26 cellular contexts compared by ENCODE assay signal in the genomic region with DNA sequence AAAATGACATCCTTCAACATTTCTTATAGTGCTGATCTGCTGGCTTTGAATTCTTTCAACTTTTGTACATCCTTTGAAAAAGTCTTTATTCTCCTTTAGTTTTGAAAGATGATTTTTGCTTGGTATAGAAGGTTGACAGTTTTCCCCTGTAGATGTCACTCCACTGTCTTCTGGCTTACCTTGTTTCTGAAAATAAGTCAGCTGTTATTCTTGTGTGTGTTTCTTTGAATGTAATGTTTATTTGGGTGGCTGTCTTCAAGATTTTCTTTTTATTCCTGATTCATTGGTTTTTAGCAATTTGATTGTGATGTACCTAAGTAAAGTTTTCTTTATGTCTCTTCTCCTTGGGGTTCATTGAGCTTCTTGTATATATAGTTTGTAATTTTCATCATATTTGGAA. TPM values are rescaled to one million over a fixed set of nuclear protein-coding genes. Genes with fewer than 3 reads are reported as not detected.
A peak's percentile ranks its signal among the peaks of the same experiment; 100 is the strongest.
DNase-seq lines count a peak whose midpoint lies in the region; ATAC-seq, FAIRE-seq and TF ChIP-seq lines count a peak whose summit lies in the region.
"Had no signal": no experiment of that assay in that cellular context is flagged by ENCODE, and none has a peak within 500 bp of the region (broad histone marks: within the 10 kb centered on the region; RNA-seq: fewer than 3 reads in every experiment).

No MANE protein-coding gene starts in this region.

- H3K4me3 ChIP-seq in naive thymus-derived CD4-positive, alpha-beta T cell (ENCODE audit: low read length): no peak overlapping the region
- H3K4me3 ChIP-seq: HAP-1, left ventricle myocardium inferior, skin epidermis, tibial nerve had no signal

- intact Hi-C loops in activated CD8-positive, alpha-beta T cell treated with anti-CD3 and anti-CD28 coated beads for 36 hours (cut with micrococcal nuclease): no loop called here
- intact Hi-C loops in naive thymus-derived CD4-positive, alpha-beta T cell (cut with micrococcal nuclease): loop anchor here in 1 of 2 donors (2.0 kb wide), 1 partner anchor 15 kb away; no protein-coding TSS in a partner anchor

- no peak for TF ChIP-seq CTCF in activated CD8-positive, alpha-beta T cell treated with anti-CD3 and anti-CD28 coated beads for 36 hours (IDR thresholded peaks at IDR 0.05)
- no peak for TF ChIP-seq CTCF in WTC11 (IDR thresholded peaks at IDR 0.05)

- H3K27me3 ChIP-seq in naive thymus-derived CD4-positive, alpha-beta T cell (ENCODE audit: control insufficient read depth in 2 of 2, insufficient read depth in 2 of 2, low read length in 2 of 2): no peaks in the 10 kb centered on the region
- H3K27me3 ChIP-seq: tibial nerve had no signal

- POLR2A ChIA-PET in activated CD8-positive, alpha-beta T cell treated with anti-CD3 and anti-CD28 coated beads for 36 hours (lab: Charles Lee): no interaction called here
- POLR2A ChIA-PET in activated CD8-positive, alpha-beta T cell treated with anti-CD3 and anti-CD28 coated beads, Interleukin-2, amount 10 ng/mL, durations not matched to agents 7 days and 5 days (lab: Charles Lee): interaction anchor here (1.6 kb wide), 1 partner anchor 10 kb away, joined by 4 read pairs; no protein-coding TSS in a partner anchor
- POLR2A ChIA-PET in WTC11 (lab: Charles Lee): no interaction called here
- POLR2A ChIA-PET in naive thymus-derived CD4-positive, alpha-beta T cell (lab: Charles Lee): no interaction called here

- H3K36me3 Mint-ChIP-seq in activated CD8-positive, alpha-beta T cell treated with anti-CD3 and anti-CD28 coated beads for 36 hours (ENCODE audit: low read depth): peaks cover 57% of the 10 kb centered on the region
- peaks cover 67% of the 10 kb centered on the region for H3K36me3 Mint-ChIP-seq in activated CD8-positive, alpha-beta T cell treated with anti-CD3 and anti-CD28 coated beads, Interleukin-2, amount 10 ng/mL, durations not matched to agents 7 days and 5 days (ENCODE audit: low read depth)
- peaks cover 54% of the 10 kb centered on the region for H3K36me3 Mint-ChIP-seq in WTC11
- peaks cover 14 to 67% (median 54%) of the 10 kb centered on the region in 5 donors for H3K36me3 Mint-ChIP-seq in naive thymus-derived CD4-positive, alpha-beta T cell

- no peaks in the 10 kb centered on the region for H3K27me3 Mint-ChIP-seq in activated CD8-positive, alpha-beta T cell treated with anti-CD3 and anti-CD28 coated beads for 36 hours
- no peaks in the 10 kb centered on the region for H3K27me3 Mint-ChIP-seq in activated CD8-positive, alpha-beta T cell treated with anti-CD3 and anti-CD28 coated beads, Interleukin-2, amount 10 ng/mL, durations not matched to agents 7 days and 5 days (ENCODE audit: low read depth)
- no peaks in the 10 kb centered on the region for H3K27me3 Mint-ChIP-seq in WTC11 (ENCODE audit: low read depth)
- H3K27me3 Mint-ChIP-seq in naive thymus-derived CD4-positive, alpha-beta T cell: no peaks in the 10 kb centered on the region
- H3K27me3 Mint-ChIP-seq: activated B cell treated with CpG ODN at 0.5 μM for 24 hours, naive B cell had no signal

- no peak for DNase-seq in activated CD8-positive, alpha-beta T cell treated with anti-CD3 and anti-CD28 coated beads for 36 hours
- DNase-seq in activated CD8-positive, alpha-beta T cell treated with anti-CD3 and anti-CD28 coated beads, Interleukin-2, amount 10 ng/mL, durations not matched to agents 7 days and 5 days: no peak
- no peak for DNase-seq in GM18507 (ENCODE audit: extremely low spot score, insufficient read length, low read depth)
- DNase-seq in WTC11 (ENCODE audit: low spot score): no peak
- DNase-seq in naive thymus-derived CD4-positive, alpha-beta T cell: no peak
- no peak for DNase-seq in T-helper 2 cell
- no peak for DNase-seq in SKM-1 (lab: John Stamatoyannopoulos, UW; ENCODE audit: unreplicated experiment)
- DNase-seq: activated B cell treated with CpG ODN at 0.5 μM for 24 hours; activated CD4-positive, alpha-beta T cell treated with anti-CD3 and anti-CD28 coated beads, Interleukin-2, amount 50 U/mL, for 48 hours; activated naive CD4-positive, alpha-beta T cell treated with Interleukin-2 at 50 U/mL for 16 hours; amniotic stem cell; Caco-2; DMS79; left ventricle myocardium inferior; naive B cell; NCI-H146; NCI-H2107; NCI-H446 treated with DMSO at 0.1 percent for 48 hours; OCI-M1; T-helper 9 cell had no signal

- H3K4me3 Mint-ChIP-seq in activated CD8-positive, alpha-beta T cell treated with anti-CD3 and anti-CD28 coated beads for 36 hours: no peak overlapping the region
- no peak overlapping the region for H3K4me3 Mint-ChIP-seq in activated CD8-positive, alpha-beta T cell treated with anti-CD3 and anti-CD28 coated beads, Interleukin-2, amount 10 ng/mL, durations not matched to agents 7 days and 5 days
- H3K4me3 Mint-ChIP-seq in WTC11: no peak overlapping the region
- H3K4me3 Mint-ChIP-seq in naive thymus-derived CD4-positive, alpha-beta T cell: peak overlapping the region in 1 of 10 donors; percentile 13
- H3K4me3 Mint-ChIP-seq: activated B cell treated with CpG ODN at 0.5 μM for 24 hours, mesothelial cell of epicardium, naive B cell had no signal

- ATAC-seq in activated CD8-positive, alpha-beta T cell treated with anti-CD3 and anti-CD28 coated beads for 36 hours: no peak
- no peak for ATAC-seq in activated CD8-positive, alpha-beta T cell treated with anti-CD3 and anti-CD28 coated beads, Interleukin-2, amount 10 ng/mL, durations not matched to agents 7 days and 5 days
- no peak for ATAC-seq in WTC11
- no peak for ATAC-seq in naive thymus-derived CD4-positive, alpha-beta T cell

- peak; percentile 56 for FAIRE-seq in GM18507 (lab: Jason Lieb, UNC)
- FAIRE-seq: islet of Langerhans had no signal

- no peaks in the 10 kb centered on the region for H3K9me3 ChIP-seq in naive thymus-derived CD4-positive, alpha-beta T cell (ENCODE audit: control insufficient read depth in 2 of 3, low read length in 3 of 3)

- peaks cover 7% of the 10 kb centered on the region for H3K4me1 Mint-ChIP-seq in activated CD8-positive, alpha-beta T cell treated with anti-CD3 and anti-CD28 coated beads for 36 hours (ENCODE audit: low read depth)
- H3K4me1 Mint-ChIP-seq in activated CD8-positive, alpha-beta T cell treated with anti-CD3 and anti-CD28 coated beads, Interleukin-2, amount 10 ng/mL, durations not matched to agents 7 days and 5 days (ENCODE audit: low read depth): no peaks in the 10 kb centered on the region
- H3K4me1 Mint-ChIP-seq in WTC11: no peaks in the 10 kb centered on the region
- H3K4me1 Mint-ChIP-seq in naive thymus-derived CD4-positive, alpha-beta T cell: peaks cover 0 to 19% (median 15%) of the 10 kb centered on the region in 7 donors

- H3K9me3 Mint-ChIP-seq in activated CD8-positive, alpha-beta T cell treated with anti-CD3 and anti-CD28 coated beads for 36 hours: peaks cover 7% of the 10 kb centered on the region
- peaks cover 4% of the 10 kb centered on the region for H3K9me3 Mint-ChIP-seq in activated CD8-positive, alpha-beta T cell treated with anti-CD3 and anti-CD28 coated beads, Interleukin-2, amount 10 ng/mL, durations not matched to agents 7 days and 5 days (ENCODE audit: insufficient read depth)
- H3K9me3 Mint-ChIP-seq in WTC11: peaks cover 22% of the 10 kb centered on the region
- H3K9me3 Mint-ChIP-seq in naive thymus-derived CD4-positive, alpha-beta T cell: peaks cover 0 to 16% (median 9%) of the 10 kb centered on the region in 11 donors

- peak overlapping the region; percentile 38 for H3K27ac Mint-ChIP-seq in activated CD8-positive, alpha-beta T cell treated with anti-CD3 and anti-CD28 coated beads for 36 hours
- H3K27ac Mint-ChIP-seq in activated CD8-positive, alpha-beta T cell treated with anti-CD3 and anti-CD28 coated beads, Interleukin-2, amount 10 ng/mL, durations not matched to agents 7 days and 5 days: no peak overlapping the region
- no peak overlapping the region for H3K27ac Mint-ChIP-seq in WTC11
- H3K27ac Mint-ChIP-seq in naive thymus-derived CD4-positive, alpha-beta T cell: peak overlapping the region in 5 of 9 donors; percentile 7 to 76 (median 18)
- H3K27ac Mint-ChIP-seq: activated B cell treated with CpG ODN at 0.5 μM for 24 hours, mesothelial cell of epicardium had no signal

- CTCF ChIA-PET in activated CD8-positive, alpha-beta T cell treated with anti-CD3 and anti-CD28 coated beads for 36 hours (lab: Charles Lee): interaction anchor here (1.3 kb wide), 1 partner anchor 44 kb away, joined by 3 read pairs; no protein-coding TSS in a partner anchor
- CTCF ChIA-PET in activated CD8-positive, alpha-beta T cell treated with anti-CD3 and anti-CD28 coated beads, Interleukin-2, amount 10 ng/mL, durations not matched to agents 7 days and 5 days (lab: Charles Lee): interaction anchor here (1.5 kb wide), 1 partner anchor 28 kb away, joined by 3 read pairs; no protein-coding TSS in a partner anchor
- CTCF ChIA-PET in WTC11 (lab: Charles Lee): no interaction called here
- CTCF ChIA-PET in naive thymus-derived CD4-positive, alpha-beta T cell (lab: Charles Lee): no interaction called here

- H3K36me3 ChIP-seq in naive thymus-derived CD4-positive, alpha-beta T cell (ENCODE audit: control insufficient read depth in 2 of 3, insufficient read depth in 3 of 3, low read length in 3 of 3): peaks cover 26 to 70% (median 36%) of the 10 kb centered on the region in 3 experiments

- no peaks in the 10 kb centered on the region for H3K4me1 ChIP-seq in naive thymus-derived CD4-positive, alpha-beta T cell (ENCODE audit: control insufficient read depth in 2 of 2, insufficient read depth in 2 of 2, low read length in 2 of 2)
- H3K4me1 ChIP-seq: Caco-2, HAP-1, tibial nerve had no signal

- no peak overlapping the region for H3K27ac ChIP-seq in naive thymus-derived CD4-positive, alpha-beta T cell (ENCODE audit: low read depth, low read length)
- H3K27ac ChIP-seq: KMS-11, left ventricle myocardium inferior, skin epidermis, tibial nerve had no signal

TF ChIP-seq in WTC11, 78 proteins besides CTCF, POLR2A, EP300 and RAD21:
- TF ChIP-seq NFYB (CRISPR knock-in tag; conservative IDR thresholded peaks at IDR 0.05; ENCODE audit: low read depth): no peak
- peak; percentile 84 for TF ChIP-seq ZNF317 (CRISPR knock-in tag; IDR thresholded peaks at IDR 0.05; ENCODE audit: borderline replicate concordance, low read depth)

RNA-seq across cellular contexts. Expression of gene ACTR3, which starts 47.6 kb away (rescaled TPM):
- 100 to 1,000 TPM; 442 to 449 TPM for total RNA-seq in activated CD8-positive, alpha-beta T cell treated with anti-CD3 and anti-CD28 coated beads for 36 hours
- total RNA-seq in activated CD8-positive, alpha-beta T cell treated with anti-CD3 and anti-CD28 coated beads, Interleukin-2, amount 10 ng/mL, durations not matched to agents 7 days and 5 days: 100 to 1,000 TPM; 599 to 604 TPM
- total RNA-seq in WTC11 (2021): 148 to 169 TPM (median 149 TPM) in 3 replicates
- total RNA-seq in naive thymus-derived CD4-positive, alpha-beta T cell: 100 to 1,000 TPM; 172 to 612 (median 213) TPM
- polyA plus RNA-seq in naive thymus-derived CD4-positive, alpha-beta T cell: 100 to 1,000 TPM; 438 to 486 TPM

Comparison
In these comparisons a context has a peak if more than half of its experiments do, and no peak if none do; other contexts are left out.
1. H3K27ac Mint-ChIP-seq: peak in activated CD8-positive, alpha-beta T cell treated with anti-CD3 and anti-CD28 coated beads for 36 hours (single experiment) and naive thymus-derived CD4-positive, alpha-beta T cell (5 of 9); none in activated CD8-positive, alpha-beta T cell treated with anti-CD3 and anti-CD28 coated beads, Interleukin-2, amount 10 ng/mL, durations not matched to agents 7 days and 5 days (single experiment) and WTC11 (single experiment).
2. CTCF ChIA-PET loops: an anchor here in activated CD8-positive, alpha-beta T cell treated with anti-CD3 and anti-CD28 coated beads for 36 hours (1.3 kb wide) and activated CD8-positive, alpha-beta T cell treated with anti-CD3 and anti-CD28 coated beads, Interleukin-2, amount 10 ng/mL, durations not matched to agents 7 days and 5 days (1.5 kb wide); none called in WTC11 and naive thymus-derived CD4-positive, alpha-beta T cell.